21 cellular contexts compared by ENCODE assay signal in the genomic region with DNA sequence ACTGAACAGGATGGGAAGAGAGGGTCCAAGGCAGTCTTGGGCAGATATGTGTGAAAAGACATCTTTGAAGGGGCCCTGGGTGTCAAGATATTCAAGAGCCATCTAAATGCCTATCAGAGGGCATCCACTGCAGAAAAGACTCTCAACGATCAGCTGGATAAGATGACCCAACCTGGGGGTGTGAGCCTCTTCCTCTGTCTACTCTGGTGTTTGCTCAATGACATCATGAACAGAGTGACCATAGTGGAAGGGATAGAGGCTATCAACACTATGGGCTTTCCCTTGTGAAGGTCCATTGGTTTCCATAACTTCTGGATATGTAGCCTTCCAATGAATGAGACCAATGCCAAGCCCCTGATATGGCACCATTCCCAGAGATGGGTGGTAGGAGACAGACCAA. TPM values are rescaled to one million over a fixed set of nuclear protein-coding genes. Genes with fewer than 3 reads are reported as not detected.
"Had no signal": no experiment of that assay in that cellular context is flagged by ENCODE, and none has a peak within 500 bp of the region (broad histone marks: within the 10 kb centered on the region; RNA-seq: fewer than 3 reads in every experiment).

No MANE protein-coding gene starts in this region.

- DNase-seq: KBM-7, MG63, NCI-H1092 treated with DMSO at 0.1 percent for 48 hours, NCI-H1436, NCI-H187, NCI-H2029, NCI-H2081 treated with DMSO at 0.1 percent for 48 hours, NCI-H2171, NCI-H226, NCI-H446, NCI-H510A, NCI-H524 treated with DMSO at 0.1 percent for 48 hours, NCI-H69, NCI-H774, Right ventricle myocardium superior, RPMI8226, SIG-M5 had no signal

- H3K27me3 ChIP-seq: MG63, SJSA1 had no signal

- H3K4me1 ChIP-seq: SJSA1 had no signal

- H3K36me3 ChIP-seq: MG63, SJSA1 had no signal

- H3K4me3 ChIP-seq: MG63, SJSA1, SK-N-MC had no signal

- H3K9me3 ChIP-seq: MG63, SJSA1 had no signal

- H3K27ac ChIP-seq: SJSA1, SK-N-MC had no signal

RNA-seq across cellular contexts. Expression of gene CTXND1, which starts 57.1 kb away (rescaled TPM):
- total RNA-seq: HT1080, LHCN-M2, SJSA1 had no signal
